31 cellular contexts compared by ENCODE assay signal in the genomic region with DNA sequence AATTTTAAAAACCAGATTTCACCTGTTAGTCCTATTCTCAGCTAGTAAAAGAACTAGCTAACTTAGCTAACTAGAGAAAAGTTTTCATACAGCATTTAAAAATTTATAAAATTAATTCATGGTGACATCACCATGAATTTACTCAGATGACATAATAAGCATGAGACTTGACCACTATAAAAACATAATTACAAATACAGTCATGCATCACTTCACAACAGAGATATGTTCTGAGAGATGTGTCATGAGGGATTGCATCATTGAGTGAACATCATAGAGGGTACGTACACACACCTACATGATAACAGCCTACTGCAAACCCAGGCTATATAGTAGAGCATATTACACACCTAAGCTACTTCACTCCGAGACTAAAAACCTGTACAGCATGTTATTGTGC.
A peak's percentile ranks its signal among the peaks of the same experiment; 100 is the strongest.
DNase-seq lines count a peak whose midpoint lies in the region; ATAC-seq and TF ChIP-seq lines count a peak whose summit lies in the region.
"Had no signal": no experiment of that assay in that cellular context is flagged by ENCODE, and none has a peak within 500 bp of the region (broad histone marks: within the 10 kb centered on the region; RNA-seq: fewer than 3 reads in every experiment).

No MANE protein-coding gene starts in this region.

- DNase-seq in EL (peak; percentile 26), NCI-H226 (peak; percentile 52), body of pancreas (no peak), kidney tubule cell (ENCODE audit: low spot score) (peak; percentile 65), caudate nucleus (lab: John Stamatoyannopoulos, UW) (no peak), lower leg skin (ENCODE audit: low spot score in 2 of 2) (no peak)
- DNase-seq in naive thymus-derived CD8-positive, alpha-beta T cell, result no peak
- DNase-seq: activated CD4-positive, alpha-beta T cell treated with anti-CD3 and anti-CD28 coated beads for 48 hours; activated naive CD4-positive, alpha-beta T cell treated with Interleukin-2 at 50 U/mL for 16 hours; activated T-cell treated with anti-CD3 and anti-CD28 coated beads, Interleukin-2, amount 50 U/mL, for 48 hours; amygdala; Caco-2; dorsolateral prefrontal cortex; heart left ventricle; Karpas-422; left lung; naive thymus-derived CD4-positive, alpha-beta T cell; NCI-H1694; NCI-H524 treated with DMSO at 0.1 percent for 48 hours; Peyer's patch; retina; stimulated activated CD4-positive, alpha-beta T cell treated with anti-CD3 and anti-CD28 coated beads, Interleukin-12 subunit alpha, Interleukin-12 subunit beta, amount 100 ng/mL, for 4 hours; stimulated activated CD4-positive, alpha-beta T cell treated with anti-CD3 and anti-CD28 coated beads, Interleukin-4, amount 100 ng/mL, for 4 hours; stimulated activated naive CD4-positive, alpha-beta T cell; T-helper 2 cell had no signal

- POLR2A ChIA-PET in naive thymus-derived CD8-positive, alpha-beta T cell (lab: Charles Lee), result no interaction called here

- H3K27me3 ChIP-seq in body of pancreas, result no peaks in the 10 kb centered on the region
- H3K27me3 ChIP-seq: BLaER1 treated with 17β-estradiol and CSF1 and Interleukin-3, amounts not matched to agents 10 nM and 100 nM; dorsolateral prefrontal cortex; heart left ventricle; left lung; Peyer's patch; vagina had no signal

- WGBS in body of pancreas, 2 donors, result 87 to 93% methylated on average over 2 of the region's 2 CpGs
- WGBS in lower leg skin, 2 donors, result 90% methylated on average over 2 of the region's 2 CpGs

- no peaks in the 10 kb centered on the region for H3K4me1 Mint-ChIP-seq in naive thymus-derived CD8-positive, alpha-beta T cell
- H3K4me1 Mint-ChIP-seq: central memory CD8-positive, alpha-beta T cell; naive thymus-derived CD4-positive, alpha-beta T cell had no signal

- no peak overlapping the region for H3K4me3 ChIP-seq in body of pancreas
- no peak overlapping the region for H3K4me3 ChIP-seq in lower leg skin (ENCODE audit: low read depth, poor library complexity, severe bottlenecking)
- H3K4me3 ChIP-seq: BLaER1 treated with 17β-estradiol and CSF1 and Interleukin-3, amounts not matched to agents 10 nM and 100 nM; dorsolateral prefrontal cortex; heart left ventricle; left lung; Peyer's patch; thoracic aorta; vagina had no signal

- H3K36me3 ChIP-seq in body of pancreas (replicated peaks in 1 of 2; ENCODE audit: insufficient read depth in 1 of 2, low read depth in 2 of 2), result no peaks in the 10 kb centered on the region
- H3K36me3 ChIP-seq: BLaER1 treated with 17β-estradiol and CSF1 and Interleukin-3, amounts not matched to agents 10 nM and 100 nM; heart left ventricle; left lung; Peyer's patch; thoracic aorta; vagina had no signal

- H3K27me3 Mint-ChIP-seq in naive thymus-derived CD8-positive, alpha-beta T cell, result no peaks in the 10 kb centered on the region
- H3K27me3 Mint-ChIP-seq: central memory CD8-positive, alpha-beta T cell; naive thymus-derived CD4-positive, alpha-beta T cell had no signal

- intact Hi-C loops in body of pancreas (cut with DNase I), result no loop called here
- intact Hi-C loops in lower leg skin (cut with DNase I; ENCODE audit: low total_unique reads), result no loop called here

- H3K9me3 ChIP-seq in body of pancreas, result no peaks in the 10 kb centered on the region
- H3K9me3 ChIP-seq: BLaER1 treated with 17β-estradiol and CSF1 and Interleukin-3, amounts not matched to agents 10 nM and 100 nM; Caco-2; heart left ventricle; left lung; Peyer's patch; thoracic aorta; vagina had no signal

- peaks cover 35% of the 10 kb centered on the region for H3K4me1 ChIP-seq in body of pancreas
- H3K4me1 ChIP-seq: BLaER1 treated with 17β-estradiol and CSF1 and Interleukin-3, amounts not matched to agents 10 nM and 100 nM; Caco-2; heart left ventricle; left lung; Peyer's patch; vagina had no signal

- no peak overlapping the region for H3K4me3 Mint-ChIP-seq in naive thymus-derived CD8-positive, alpha-beta T cell
- H3K4me3 Mint-ChIP-seq: central memory CD8-positive, alpha-beta T cell; mesothelial cell of epicardium; naive thymus-derived CD4-positive, alpha-beta T cell had no signal

- TF ChIP-seq CTCF in body of pancreas (IDR thresholded peaks at IDR 0.05), result no peak
- TF ChIP-seq CTCF in lower leg skin (IDR thresholded peaks at IDR 0.05), result no peak

- H3K27ac ChIP-seq in body of pancreas (no peak overlapping the region), caudate nucleus (ENCODE audit: low read depth, low read length) (no peak overlapping the region)
- H3K27ac ChIP-seq: BLaER1 treated with 17β-estradiol and CSF1 and Interleukin-3, amounts not matched to agents 10 nM and 100 nM; dorsolateral prefrontal cortex; heart left ventricle; left lung; Peyer's patch; thoracic aorta; vagina had no signal

- H3K9me3 Mint-ChIP-seq in naive thymus-derived CD8-positive, alpha-beta T cell, result peaks cover 0 to 4% (median 0%) of the 10 kb centered on the region in 9 donors
- H3K9me3 Mint-ChIP-seq: central memory CD8-positive, alpha-beta T cell; mesothelial cell of epicardium had no signal

- H3K27ac Mint-ChIP-seq in naive thymus-derived CD8-positive, alpha-beta T cell, result no peak overlapping the region
- H3K27ac Mint-ChIP-seq: mesothelial cell of epicardium; naive thymus-derived CD4-positive, alpha-beta T cell had no signal

- no peak for TF ChIP-seq POLR2A in body of pancreas (IDR thresholded peaks at IDR 0.05)
- no peak for TF ChIP-seq POLR2A in lower leg skin (IDR thresholded peaks at IDR 0.05)

- no peaks in the 10 kb centered on the region for H3K36me3 Mint-ChIP-seq in naive thymus-derived CD8-positive, alpha-beta T cell
- H3K36me3 Mint-ChIP-seq: mesothelial cell of epicardium; naive thymus-derived CD4-positive, alpha-beta T cell had no signal

- peak; percentile 22 for ATAC-seq in body of pancreas
- no peak for ATAC-seq in HG03469 (IDR thresholded peaks at IDR 0.05; ENCODE audit: unreplicated experiment)
- no peak for ATAC-seq in naive thymus-derived CD8-positive, alpha-beta T cell
- ATAC-seq: heart left ventricle; left lung; naive thymus-derived CD4-positive, alpha-beta T cell had no signal

Comparison
In these comparisons a context has a peak if more than half of its experiments do, and no peak if none do; other contexts are left out.
1. DNase-seq: peak in EL (single experiment), NCI-H226 (single experiment) and kidney tubule cell (single experiment); none in body of pancreas (0 of 4), caudate nucleus (0 of 61), naive thymus-derived CD8-positive, alpha-beta T cell (0 of 10) and lower leg skin (0 of 2).